In genomic region chr7:99438573-99439480, GRCh38 we compare ENCODE assay signal across 8 cellular contexts.
DNase-seq lines count a peak whose midpoint lies in the region; ATAC-seq and TF ChIP-seq lines count a peak whose summit lies in the region.

CPSF4 (plus strand) TSS chr7:99438943; CDS start chr7:99439083, 140 bp downstream.
A gene with protein sequence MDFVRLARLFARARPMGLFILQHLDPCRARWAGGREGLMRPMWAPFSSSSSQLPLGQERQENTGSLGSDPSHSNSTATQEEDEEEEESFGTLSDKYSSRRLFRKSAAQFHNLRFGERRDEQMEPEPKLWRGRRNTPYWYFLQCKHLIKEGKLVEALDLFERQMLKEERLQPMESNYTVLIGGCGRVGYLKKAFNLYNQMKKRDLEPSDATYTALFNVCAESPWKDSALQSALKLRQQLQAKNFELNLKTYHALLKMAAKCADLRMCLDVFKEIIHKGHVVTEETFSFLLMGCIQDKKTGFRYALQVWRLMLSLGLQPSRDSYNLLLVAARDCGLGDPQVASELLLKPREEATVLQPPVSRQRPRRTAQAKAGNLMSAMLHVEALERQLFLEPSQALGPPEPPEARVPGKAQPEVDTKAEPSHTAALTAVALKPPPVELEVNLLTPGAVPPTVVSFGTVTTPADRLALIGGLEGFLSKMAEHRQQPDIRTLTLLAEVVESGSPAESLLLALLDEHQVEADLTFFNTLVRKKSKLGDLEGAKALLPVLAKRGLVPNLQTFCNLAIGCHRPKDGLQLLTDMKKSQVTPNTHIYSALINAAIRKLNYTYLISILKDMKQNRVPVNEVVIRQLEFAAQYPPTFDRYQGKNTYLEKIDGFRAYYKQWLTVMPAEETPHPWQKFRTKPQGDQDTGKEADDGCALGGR (minus strand): TSS chr7:99438798. CDS start chr7:99435242, 3,556 bp downstream.

- H3K4me3 ChIP-seq in mucosa of rectum (ENCODE audit: low read length in 2 of 2) = peak within 1 kb of the TSS; percentile 77 to 90

- H3K27ac ChIP-seq in mucosa of rectum (ENCODE audit: low read depth in 2 of 2, low read length in 2 of 2) = peak within 1 kb of the TSS; percentile 32 to 74

- peak within 1 kb of the TSS; percentile 75 to 88 for H3K9ac ChIP-seq in mucosa of rectum (ENCODE audit: low read depth in 1 of 2, low read length in 2 of 2)

- H3K9me3 ChIP-seq in mucosa of rectum (ENCODE audit: control insufficient read depth in 2 of 2, low read length in 2 of 2) = no peaks in the 10 kb centered on the region

- ATAC-seq in GM21528 (IDR thresholded peaks at IDR 0.05; ENCODE audit: low FRiP score, unreplicated experiment) = peak; percentile 86

- H3K4me1 ChIP-seq in mucosa of rectum (ENCODE audit: control insufficient read depth in 2 of 2, insufficient read depth in 2 of 2, low read length in 2 of 2) = peaks cover 16 to 17% of the 10 kb centered on the region in 2 donors

- H3K36me3 ChIP-seq in mucosa of rectum (ENCODE audit: control insufficient read depth in 2 of 2, insufficient read depth in 2 of 2, low read length in 2 of 2) = peaks cover 6 to 12% of the 10 kb centered on the region in 2 donors

- peak; percentile 82 for DNase-seq in DMS114 treated with DMSO at 0.1 percent for 48 hours (lab: John Stamatoyannopoulos, UW; ENCODE audit: unreplicated experiment)
- peak; percentile 99 for DNase-seq in HuH-7.5 (ENCODE audit: low spot score)
- DNase-seq in OCI-M1 (lab: John Stamatoyannopoulos, UW) = peak; percentile 99
- peak; percentile 94 for DNase-seq in activated T-cell treated with anti-CD3 and anti-CD28 coated beads for 48 hours (ENCODE audit: low read depth)
- peak; percentile 95 to 96 for DNase-seq in erythroblast (lab: John Stamatoyannopoulos, UW)
- peak; percentile 80 to 85 for DNase-seq in stimulated activated CD8-positive, alpha-beta memory T cell treated with anti-CD3 and anti-CD28 coated beads, Interleukin-4, amount 100 ng/mL, for 4 hours (ENCODE audit: low read depth in 2 of 2, low spot score in 1 of 2)

- peak; percentile 59 for TF ChIP-seq POLR2A in erythroblast (IDR thresholded peaks at IDR 0.05; ENCODE audit: low read length)

- H3K27me3 ChIP-seq in mucosa of rectum (ENCODE audit: control insufficient read depth in 2 of 2, insufficient read depth in 2 of 2, low read length in 2 of 2) = no peaks in the 10 kb centered on the region

Comparison
In these comparisons a context has a peak if more than half of its experiments do, and no peak if none do; other contexts are left out.
1. Peak in every context shown above with its lines: DNase-seq, ATAC-seq, H3K4me3 ChIP-seq and H3K27ac ChIP-seq.